Comparison of ENCODE assay signal across 22 cellular contexts in genomic region chr12:108575199-108575912, GRCh38. TPM values are rescaled to one million over a fixed set of nuclear protein-coding genes. Genes with fewer than 3 reads are reported as not detected.
DNase-seq lines count a peak whose midpoint lies in the region; ATAC-seq and TF ChIP-seq lines count a peak whose summit lies in the region.
"Had no signal": no experiment of that assay in that cellular context is flagged by ENCODE, and none has a peak within 500 bp of the region (broad histone marks: within the 10 kb centered on the region; RNA-seq: fewer than 3 reads in every experiment).

No MANE protein-coding gene starts in this region.

- intact Hi-C loops in transverse colon (cut with DNase I; ENCODE audit: low total_unique reads): no loop called here

- in situ Hi-C loops in transverse colon (cut with MboI; ENCODE audit: low pct_ligation_motif_present in 1 of 4, low pct_unique_long_range_greater_than_20kb in 1 of 4, low sequenced_read_pairs in 3 of 4): no loop called here

- no peak for TF ChIP-seq EP300 in transverse colon (IDR thresholded peaks at IDR 0.05; ENCODE audit: low read depth)

- TF ChIP-seq POLR2A in transverse colon (IDR thresholded peaks at IDR 0.05): no peak

- H3K27me3 Mint-ChIP-seq in activated naive CD4-positive, alpha-beta T cell treated with anti-CD3 and anti-CD28 coated beads, Interleukin-2, amount 50 U/mL, for 24 hours: no peaks in the 10 kb centered on the region

- no peak for ATAC-seq in HG02885 (IDR thresholded peaks at IDR 0.05; ENCODE audit: poor library complexity, unreplicated experiment)
- ATAC-seq: gastrocnemius medialis; natural killer cell treated with Interleukin-12 subunit alpha and Interleukin-12 subunit beta and Interleukin-15 and Interleukin-18, amount 100 ng/mL, for 72 hours had no signal

- H3K27ac ChIP-seq in transverse colon: no peak overlapping the region
- H3K27ac ChIP-seq: breast epithelium, gastrocnemius medialis, HL-60 had no signal

- H3K4me3 Mint-ChIP-seq in activated naive CD4-positive, alpha-beta T cell treated with anti-CD3 and anti-CD28 coated beads, Interleukin-2, amount 50 U/mL, for 24 hours: peak overlapping the region; percentile 15

- H3K27me3 ChIP-seq in transverse colon: no peaks in the 10 kb centered on the region
- H3K27me3 ChIP-seq: breast epithelium, gastrocnemius medialis had no signal

- no peak for TF ChIP-seq CTCF in transverse colon (IDR thresholded peaks at IDR 0.05)

- peaks cover 3 to 17% (median 6%) of the 10 kb centered on the region in 4 donors for H3K4me1 ChIP-seq in transverse colon
- H3K4me1 ChIP-seq: breast epithelium had no signal

- H3K36me3 Mint-ChIP-seq in activated naive CD4-positive, alpha-beta T cell treated with anti-CD3 and anti-CD28 coated beads, Interleukin-2, amount 50 U/mL, for 24 hours: peaks cover 4% of the 10 kb centered on the region

- no peaks in the 10 kb centered on the region for H3K36me3 ChIP-seq in transverse colon
- H3K36me3 ChIP-seq: breast epithelium, gastrocnemius medialis had no signal

- 83 to 93% methylated on average over 3 to 9 of the region's 9 CpGs for WGBS in transverse colon (ENCODE audit: low coverage in 1 of 2), 2 donors

- no peaks in the 10 kb centered on the region for H3K9me3 ChIP-seq in transverse colon
- H3K9me3 ChIP-seq: breast epithelium, gastrocnemius medialis, SK-N-SH had no signal

- H3K27ac Mint-ChIP-seq in activated naive CD4-positive, alpha-beta T cell treated with anti-CD3 and anti-CD28 coated beads, Interleukin-2, amount 50 U/mL, for 24 hours: peak overlapping the region; percentile 89

- peaks cover 63% of the 10 kb centered on the region for H3K4me1 Mint-ChIP-seq in activated naive CD4-positive, alpha-beta T cell treated with anti-CD3 and anti-CD28 coated beads, Interleukin-2, amount 50 U/mL, for 24 hours

- H3K4me3 ChIP-seq in transverse colon: no peak overlapping the region
- H3K4me3 ChIP-seq: breast epithelium, gastrocnemius medialis, skin epidermis had no signal

- DNase-seq in activated naive CD4-positive, alpha-beta T cell (lab: John Stamatoyannopoulos, UW): no peak
- peak; percentile 28 for DNase-seq in MV-4-11 (lab: John Stamatoyannopoulos, UW)
- peak; percentile 34 for DNase-seq in islet precursor cell
- DNase-seq in transverse colon: peak; percentile 1
- DNase-seq in NCI-H2081 (lab: John Stamatoyannopoulos, UW): no peak
- DNase-seq in GM19238 (ENCODE audit: insufficient read length, low spot score): no peak
- DNase-seq: activated CD4-positive, alpha-beta T cell treated with anti-CD3 and anti-CD28 coated beads for 4 hours; activated T-cell treated with anti-CD3 and anti-CD28 coated beads for 4 hours; dermis blood vessel endothelial cell; DMS79 treated with DMSO at 0.1 percent for 48 hours; KBM-7; kidney glomerular epithelial cell; NCI-H2029 treated with DMSO at 0.1 percent for 48 hours; NCI-H446 treated with DMSO at 0.1 percent for 48 hours; SK-N-SH had no signal

- no peaks in the 10 kb centered on the region for H3K9me3 Mint-ChIP-seq in activated naive CD4-positive, alpha-beta T cell treated with anti-CD3 and anti-CD28 coated beads, Interleukin-2, amount 50 U/mL, for 24 hours

RNA-seq across cellular contexts. Expression of gene ISCU, which starts 13.0 kb away (rescaled TPM):
- total RNA-seq in transverse colon: 100 to 1,000 TPM; 113 to 155 (median 130) TPM

RNA-seq across cellular contexts. Expression of gene SART3, which starts 14.4 kb away (rescaled TPM):
- total RNA-seq in transverse colon: 100 to 1,000 TPM in 1 of 4 donors, 10 to 100 TPM in 3; 25.3 to 177 (median 77.4) TPM

RNA-seq across cellular contexts. Expression of gene TMEM119, which starts 22.5 kb away (rescaled TPM):
- 10 to 100 TPM in 2 of 4 donors, 1 to 10 TPM in 2; 3.3 to 18.3 (median 9.7) TPM for total RNA-seq in transverse colon
- total RNA-seq: natural killer cell treated with Interleukin-12 subunit alpha and Interleukin-12 subunit beta and Interleukin-15 and Interleukin-18, amount 100 ng/mL, for 72 hours had no signal

RNA-seq across cellular contexts. Expression of gene SELPLG, which starts 58.3 kb away (rescaled TPM):
- 1 to 10 TPM; 1.6 to 9.4 (median 3.6) TPM for total RNA-seq in transverse colon

Comparison
In these comparisons a context has a peak if more than half of its experiments do, and no peak if none do; other contexts are left out.
1. DNase-seq: peak in MV-4-11 (single experiment), islet precursor cell (single experiment) and transverse colon (single experiment); none in activated naive CD4-positive, alpha-beta T cell (0 of 4), NCI-H2081 (0 of 2) and GM19238 (single experiment).